13 cellular contexts compared by ENCODE assay signal in the genomic region with DNA sequence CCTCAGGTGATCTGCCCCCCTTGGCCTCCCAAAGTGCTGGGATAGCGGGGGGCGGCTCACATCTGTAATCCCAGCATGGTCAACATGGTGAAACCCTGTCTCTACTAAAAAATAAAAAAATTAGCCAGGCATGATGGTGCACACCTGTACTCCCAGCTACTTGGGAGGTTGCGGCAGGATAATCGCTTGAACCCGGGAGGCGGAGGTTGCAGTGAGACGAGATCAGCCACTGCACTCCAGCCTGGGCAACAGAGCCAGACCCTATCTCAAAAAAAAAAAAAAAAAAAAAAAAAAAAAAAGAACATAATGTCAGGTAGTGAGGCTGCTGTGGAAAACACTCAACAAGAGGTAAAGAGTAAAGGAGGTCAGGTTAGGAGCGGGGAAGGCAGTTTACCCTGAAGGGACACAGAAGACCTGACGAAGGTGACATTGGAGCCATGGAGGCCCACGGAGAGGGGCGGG. TPM values are rescaled to one million over a fixed set of nuclear protein-coding genes. Genes with fewer than 3 reads are reported as not detected.
DNase-seq lines count a peak whose midpoint lies in the region; ATAC-seq and TF ChIP-seq lines count a peak whose summit lies in the region.
"Not testable (repeated sequence)": the region's sequence is repeated elsewhere in the genome, so short reads cannot be mapped to it uniquely, and the experiment has no call there.
"Had no signal": no experiment of that assay in that cellular context is flagged by ENCODE, and none has a peak within 500 bp of the region (broad histone marks: within the 10 kb centered on the region; RNA-seq: fewer than 3 reads in every experiment).

No MANE protein-coding gene starts in this region.

- POLR2A ChIA-PET in CD8-positive, alpha-beta T cell (lab: Charles Lee): interaction anchor here (0.9 to 1.9 kb wide), 3 partner anchors 9 to 15 kb away, joined by 3 to 4 read pairs (median 4); no protein-coding TSS in a partner anchor
- POLR2A ChIA-PET in activated CD8-positive, alpha-beta T cell treated with anti-CD3 and anti-CD28 coated beads for 36 hours (lab: Charles Lee): interaction anchor here (1.7 kb wide), 1 partner anchor 15 kb away, joined by 6 read pairs; no protein-coding TSS in a partner anchor
- POLR2A ChIA-PET in activated naive CD8-positive, alpha-beta T cell treated with anti-CD3 and anti-CD28 coated beads, Interleukin-2, amount 10 ng/mL, durations not matched to agents 7 days and 5 days (lab: Charles Lee): interaction anchor here (0.6 to 1.0 kb wide), 3 partner anchors 15 to 968 kb away, joined by 3 to 9 read pairs (median 4); no protein-coding TSS in a partner anchor
- POLR2A ChIA-PET in naive thymus-derived CD4-positive, alpha-beta T cell (lab: Charles Lee): interaction anchor here (1.0 to 3.4 kb wide), 4 partner anchors 12 to 38 kb away, joined by 3 to 15 read pairs (median 6); no protein-coding TSS in a partner anchor

- peaks cover 10% of the 10 kb centered on the region for H3K4me1 ChIP-seq in CD8-positive, alpha-beta T cell (ENCODE audit: insufficient read depth, low read length)
- H3K4me1 ChIP-seq in HUES6 (ENCODE audit: control insufficient read depth, insufficient read depth, low read length); endodermal cell (ENCODE audit: control insufficient read depth, insufficient read depth, low read length); naive thymus-derived CD4-positive, alpha-beta T cell (ENCODE audit: control insufficient read depth in 2 of 2, insufficient read depth in 2 of 2, low read length in 2 of 2): not testable (repeated sequence)
- H3K4me1 ChIP-seq in psoas muscle: peaks cover 46% of the 10 kb centered on the region

- H3K36me3 Mint-ChIP-seq in CD8-positive, alpha-beta T cell: peaks cover 28% of the 10 kb centered on the region
- peaks cover 15% of the 10 kb centered on the region for H3K36me3 Mint-ChIP-seq in activated CD8-positive, alpha-beta T cell treated with anti-CD3 and anti-CD28 coated beads for 36 hours (ENCODE audit: low read depth)
- not testable (repeated sequence) for H3K36me3 Mint-ChIP-seq in activated naive CD8-positive, alpha-beta T cell treated with anti-CD3 and anti-CD28 coated beads, Interleukin-2, amount 10 ng/mL, durations not matched to agents 7 days and 5 days
- peaks cover 37% of the 10 kb centered on the region for H3K36me3 Mint-ChIP-seq in endodermal cell (ENCODE audit: low read depth)
- peaks cover 0 to 14% (median 1%) of the 10 kb centered on the region in 5 donors for H3K36me3 Mint-ChIP-seq in naive thymus-derived CD4-positive, alpha-beta T cell

- not testable (repeated sequence) for H3K4me3 ChIP-seq in CD8-positive, alpha-beta T cell (ENCODE audit: low read depth, low read length); endodermal cell (ENCODE audit: low read length); naive thymus-derived CD4-positive, alpha-beta T cell (ENCODE audit: low read length); psoas muscle
- peak overlapping the region; percentile 62; the same call in 1 of the 2 replicates for H3K4me3 ChIP-seq in HUES6 (ENCODE audit: low read depth, low read length)

- ATAC-seq in CD8-positive, alpha-beta T cell; activated CD8-positive, alpha-beta T cell treated with anti-CD3 and anti-CD28 coated beads for 36 hours; activated naive CD8-positive, alpha-beta T cell treated with anti-CD3 and anti-CD28 coated beads, Interleukin-2, amount 10 ng/mL, durations not matched to agents 7 days and 5 days (ENCODE audit: low read depth); naive thymus-derived CD4-positive, alpha-beta T cell; psoas muscle: not testable (repeated sequence)

- not testable (repeated sequence) for H3K27ac ChIP-seq in CD8-positive, alpha-beta T cell (ENCODE audit: low read depth, low read length); HUES6 (ENCODE audit: low read depth, low read length); endodermal cell (ENCODE audit: low read depth, low read length); naive thymus-derived CD4-positive, alpha-beta T cell (ENCODE audit: low read depth, low read length)
- peak overlapping the region; percentile 81 for H3K27ac ChIP-seq in psoas muscle

- not testable (repeated sequence) for H3K9ac ChIP-seq in HUES6 (ENCODE audit: low read length); endodermal cell (ENCODE audit: extremely low read depth, low read length, poor library complexity, severe bottlenecking)

- H3K27me3 ChIP-seq in CD8-positive, alpha-beta T cell (ENCODE audit: insufficient read depth, low read length); naive thymus-derived CD4-positive, alpha-beta T cell (ENCODE audit: control insufficient read depth in 2 of 2, insufficient read depth in 2 of 2, low read length in 2 of 2); psoas muscle (ENCODE audit: insufficient read depth in 3 of 3, low read length in 2 of 3): not testable (repeated sequence)
- H3K27me3 ChIP-seq in HUES6 (ENCODE audit: control insufficient read depth, insufficient read depth, low read length) (peaks cover 30% of the 10 kb centered on the region), endodermal cell (ENCODE audit: control insufficient read depth, insufficient read depth, low read length, poor library complexity, severe bottlenecking) (peaks cover 38% of the 10 kb centered on the region)

- not testable (repeated sequence) for DNase-seq in CD8-positive, alpha-beta T cell; activated CD8-positive, alpha-beta T cell treated with anti-CD3 and anti-CD28 coated beads for 36 hours; activated naive CD8-positive, alpha-beta T cell treated with anti-CD3 and anti-CD28 coated beads, Interleukin-2, amount 10 ng/mL, durations not matched to agents 7 days and 5 days; endodermal cell; naive thymus-derived CD4-positive, alpha-beta T cell; psoas muscle

- CTCF ChIA-PET in CD8-positive, alpha-beta T cell (lab: Charles Lee): interaction anchor here (1.8 kb wide), 1 partner anchor 57 kb away, joined by 5 read pairs; no protein-coding TSS in a partner anchor
- CTCF ChIA-PET in activated CD8-positive, alpha-beta T cell treated with anti-CD3 and anti-CD28 coated beads for 36 hours (lab: Charles Lee); naive thymus-derived CD4-positive, alpha-beta T cell (lab: Charles Lee): not testable (repeated sequence)

- 75 to 100% methylated on average over 2 to 11 of the region's 11 CpGs for WGBS in endodermal cell (ENCODE audit: insufficient coverage in 1 of 2, insufficient read length in 1 of 2), 2 experiments
- 64 to 78% (median 65%) methylated on average over 11 of the region's 11 CpGs for WGBS in psoas muscle, 3 donors

- peak overlapping the region; percentile 65 for H3K4me3 Mint-ChIP-seq in CD8-positive, alpha-beta T cell
- H3K4me3 Mint-ChIP-seq in activated CD8-positive, alpha-beta T cell treated with anti-CD3 and anti-CD28 coated beads for 36 hours: peak overlapping the region; percentile 36
- H3K4me3 Mint-ChIP-seq in activated naive CD8-positive, alpha-beta T cell treated with anti-CD3 and anti-CD28 coated beads, Interleukin-2, amount 10 ng/mL, durations not matched to agents 7 days and 5 days: peak overlapping the region; percentile 48
- H3K4me3 Mint-ChIP-seq in endodermal cell: peak overlapping the region; percentile 37
- H3K4me3 Mint-ChIP-seq in naive thymus-derived CD4-positive, alpha-beta T cell: peak overlapping the region; percentile 53 to 78 (median 70)

- H3K4me1 Mint-ChIP-seq in CD8-positive, alpha-beta T cell (ENCODE audit: low read depth): peaks cover 15% of the 10 kb centered on the region
- peaks cover 11% of the 10 kb centered on the region for H3K4me1 Mint-ChIP-seq in activated CD8-positive, alpha-beta T cell treated with anti-CD3 and anti-CD28 coated beads for 36 hours (ENCODE audit: low read depth)
- H3K4me1 Mint-ChIP-seq in activated naive CD8-positive, alpha-beta T cell treated with anti-CD3 and anti-CD28 coated beads, Interleukin-2, amount 10 ng/mL, durations not matched to agents 7 days and 5 days; endodermal cell: not testable (repeated sequence)
- peaks cover 5 to 12% (median 10%) of the 10 kb centered on the region in 7 donors for H3K4me1 Mint-ChIP-seq in naive thymus-derived CD4-positive, alpha-beta T cell

- not testable (repeated sequence) for H3K9me3 ChIP-seq in CD8-positive, alpha-beta T cell (ENCODE audit: low read length); HUES6 (ENCODE audit: control insufficient read depth, insufficient read depth, low read depth, low read length); endodermal cell (ENCODE audit: control insufficient read depth, low read length); naive thymus-derived CD4-positive, alpha-beta T cell (ENCODE audit: control insufficient read depth in 2 of 3, low read length in 3 of 3); psoas muscle

- H3K27ac Mint-ChIP-seq in CD8-positive, alpha-beta T cell; activated CD8-positive, alpha-beta T cell treated with anti-CD3 and anti-CD28 coated beads for 36 hours; activated naive CD8-positive, alpha-beta T cell treated with anti-CD3 and anti-CD28 coated beads, Interleukin-2, amount 10 ng/mL, durations not matched to agents 7 days and 5 days; endodermal cell: not testable (repeated sequence)
- peak overlapping the region in 2 of 9 donors; percentile 31 to 44 for H3K27ac Mint-ChIP-seq in naive thymus-derived CD4-positive, alpha-beta T cell

- TF ChIP-seq CTCF in CD8-positive, alpha-beta T cell (IDR thresholded peaks at IDR 0.05); activated CD8-positive, alpha-beta T cell treated with anti-CD3 and anti-CD28 coated beads for 36 hours (IDR thresholded peaks at IDR 0.05); endodermal cell (conservative IDR thresholded peaks at IDR 0.05); psoas muscle (IDR thresholded peaks at IDR 0.05): not testable (repeated sequence)

- H3K27me3 Mint-ChIP-seq in CD8-positive, alpha-beta T cell (ENCODE audit: low read depth): not testable (repeated sequence)
- H3K27me3 Mint-ChIP-seq in activated CD8-positive, alpha-beta T cell treated with anti-CD3 and anti-CD28 coated beads for 36 hours: peaks cover 16% of the 10 kb centered on the region
- peaks cover 20% of the 10 kb centered on the region for H3K27me3 Mint-ChIP-seq in activated naive CD8-positive, alpha-beta T cell treated with anti-CD3 and anti-CD28 coated beads, Interleukin-2, amount 10 ng/mL, durations not matched to agents 7 days and 5 days
- peaks cover 34% of the 10 kb centered on the region for H3K27me3 Mint-ChIP-seq in endodermal cell (ENCODE audit: insufficient read depth)
- H3K27me3 Mint-ChIP-seq in naive thymus-derived CD4-positive, alpha-beta T cell: peaks cover 13 to 33% (median 19%) of the 10 kb centered on the region in 5 donors

- H3K9me3 Mint-ChIP-seq in CD8-positive, alpha-beta T cell; activated CD8-positive, alpha-beta T cell treated with anti-CD3 and anti-CD28 coated beads for 36 hours; activated naive CD8-positive, alpha-beta T cell treated with anti-CD3 and anti-CD28 coated beads, Interleukin-2, amount 10 ng/mL, durations not matched to agents 7 days and 5 days; endodermal cell; naive thymus-derived CD4-positive, alpha-beta T cell: not testable (repeated sequence)

- H3K36me3 ChIP-seq in CD8-positive, alpha-beta T cell (ENCODE audit: insufficient read depth, low read length): peaks cover 23% of the 10 kb centered on the region
- peaks cover 53% of the 10 kb centered on the region for H3K36me3 ChIP-seq in HUES6 (ENCODE audit: control insufficient read depth, insufficient read depth, low read length)
- H3K36me3 ChIP-seq in endodermal cell (ENCODE audit: control insufficient read depth, insufficient read depth, low read length): peaks cover 37% of the 10 kb centered on the region
- H3K36me3 ChIP-seq in naive thymus-derived CD4-positive, alpha-beta T cell (ENCODE audit: control insufficient read depth in 2 of 3, insufficient read depth in 3 of 3, low read length in 3 of 3): peaks cover 0 to 40% (median 4%) of the 10 kb centered on the region in 3 experiments
- H3K36me3 ChIP-seq in psoas muscle (ENCODE audit: insufficient read depth in 1 of 2, low read depth in 1 of 2): peaks cover 2 to 52% of the 10 kb centered on the region in 2 donors

- intact Hi-C loops in CD8-positive, alpha-beta T cell (cut with DNase I, micrococcal nuclease); activated CD8-positive, alpha-beta T cell treated with anti-CD3 and anti-CD28 coated beads for 36 hours (cut with micrococcal nuclease); naive thymus-derived CD4-positive, alpha-beta T cell (cut with micrococcal nuclease); psoas muscle (cut with DNase I): not testable (repeated sequence)

RNA-seq across cellular contexts. Expression of a gene that starts 1.0 kb away (rescaled TPM):
- total RNA-seq in CD8-positive, alpha-beta T cell: 1 to 10 TPM; 1.9 to 2.3 TPM
- under 1 TPM; 0.63 to 0.90 TPM for total RNA-seq in activated CD8-positive, alpha-beta T cell treated with anti-CD3 and anti-CD28 coated beads for 36 hours
- 1 to 10 TPM in 1 of 2 experiments, under 1 TPM in 1; 0.85 to 1.2 TPM for total RNA-seq in activated naive CD8-positive, alpha-beta T cell treated with anti-CD3 and anti-CD28 coated beads, Interleukin-2, amount 10 ng/mL, durations not matched to agents 7 days and 5 days
- total RNA-seq in endodermal cell (1 to 10 TPM; 1.4 to 1.5 TPM), psoas muscle (100 to 1,000 TPM in 3 of 4 donors, 10 to 100 TPM in 1; 95.9 to 345 (median 218) TPM)
- 1.7 TPM for polyA plus RNA-seq in endodermal cell (2013, experiment 1 of 2)
- 2.5 TPM for polyA plus RNA-seq in endodermal cell (2013, experiment 2 of 2)
- 1 to 10 TPM in 4 of 5 experiments, under 1 TPM in 1; 0.48 to 1.9 (median 1.8) TPM for total RNA-seq in naive thymus-derived CD4-positive, alpha-beta T cell
- polyA plus RNA-seq in naive thymus-derived CD4-positive, alpha-beta T cell: under 1 TPM in 1 of 2 donors, not detected in 1; 0.23 TPM
- polyA plus RNA-seq in psoas muscle: 100 to 1,000 TPM in 2 of 3 donors, 10 to 100 TPM in 1; 55.6 to 282 (median 248) TPM

RNA-seq across cellular contexts. Expression of a gene that starts 12.2 kb away (rescaled TPM):
- total RNA-seq in CD8-positive, alpha-beta T cell: not detected
- under 1 TPM in 1 of 2 experiments, not detected in 1; 0.11 TPM for total RNA-seq in activated CD8-positive, alpha-beta T cell treated with anti-CD3 and anti-CD28 coated beads for 36 hours
- under 1 TPM in 1 of 2 experiments, not detected in 1; 0.20 TPM for total RNA-seq in activated naive CD8-positive, alpha-beta T cell treated with anti-CD3 and anti-CD28 coated beads, Interleukin-2, amount 10 ng/mL, durations not matched to agents 7 days and 5 days
- total RNA-seq in endodermal cell: 10 to 100 TPM; 29.0 to 49.6 TPM
- 2.7 TPM for polyA plus RNA-seq in endodermal cell (2013, experiment 1 of 2)
- polyA plus RNA-seq in endodermal cell (2013, experiment 2 of 2): 2.8 TPM
- total RNA-seq in naive thymus-derived CD4-positive, alpha-beta T cell: not detected
- not detected for polyA plus RNA-seq in naive thymus-derived CD4-positive, alpha-beta T cell
- total RNA-seq in psoas muscle: 10 to 100 TPM in 2 of 4 donors, 1 to 10 TPM in 2; 2.5 to 17.7 (median 8.1) TPM
- 10 to 100 TPM in 1 of 3 donors, 1 to 10 TPM in 2; 1.6 to 12.6 (median 5.2) TPM for polyA plus RNA-seq in psoas muscle
- total RNA-seq: activated B cell treated with CpG ODN at 0.5 μM for 24 hours, esophagus mucosa, fibroblast of villous mesenchyme, myocyte, SJSA1 had no signal
- polyA plus RNA-seq: BJ had no signal

RNA-seq across cellular contexts. Expression of a gene that starts 29.2 kb away (rescaled TPM):
- total RNA-seq in CD8-positive, alpha-beta T cell: 100 to 1,000 TPM; 207 to 221 TPM
- total RNA-seq in activated CD8-positive, alpha-beta T cell treated with anti-CD3 and anti-CD28 coated beads for 36 hours: 100 to 1,000 TPM; 128 to 134 TPM
- total RNA-seq in activated naive CD8-positive, alpha-beta T cell treated with anti-CD3 and anti-CD28 coated beads, Interleukin-2, amount 10 ng/mL, durations not matched to agents 7 days and 5 days: 100 to 1,000 TPM; 173 to 187 TPM
- total RNA-seq in endodermal cell: 100 to 1,000 TPM; 115 to 137 TPM
- 101 TPM for polyA plus RNA-seq in endodermal cell (2013, experiment 1 of 2)
- polyA plus RNA-seq in endodermal cell (2013, experiment 2 of 2): 87.3 TPM
- 100 to 1,000 TPM in 4 of 5 experiments, 10 to 100 TPM in 1; 90.1 to 286 (median 253) TPM for total RNA-seq in naive thymus-derived CD4-positive, alpha-beta T cell
- 10 to 100 TPM; 33.6 to 74.9 TPM for polyA plus RNA-seq in naive thymus-derived CD4-positive, alpha-beta T cell
- total RNA-seq in psoas muscle: 10 to 100 TPM; 36.3 to 55.0 (median 38.3) TPM
- polyA plus RNA-seq in psoas muscle: 10 to 100 TPM; 15.6 to 33.4 (median 17.4) TPM

Comparison
In these comparisons a context has a peak if more than half of its experiments do, and no peak if none do; other contexts are left out.
1. RNA of a gene that starts 1.0 kb away (total RNA-seq): 95.9 to 345 TPM in psoas muscle; 1.9 to 2.3 TPM in CD8-positive, alpha-beta T cell, 0.48 to 1.9 TPM in naive thymus-derived CD4-positive, alpha-beta T cell, 1.4 to 1.5 TPM in endodermal cell, 0.85 to 1.2 TPM in activated naive CD8-positive, alpha-beta T cell treated with anti-CD3 and anti-CD28 coated beads, Interleukin-2, amount 10 ng/mL, durations not matched to agents 7 days and 5 days and 0.63 to 0.90 TPM in activated CD8-positive, alpha-beta T cell treated with anti-CD3 and anti-CD28 coated beads for 36 hours; every median in the first group is over 10 times any median in the second.
2. Peak in every context shown above with its lines, with median percentiles within 50 percentile points of each other: H3K4me3 Mint-ChIP-seq.